Comparison of ENCODE assay signal across 21 cellular contexts in genomic region chr1:96060621-96061020, GRCh38.
"Had no signal": no experiment of that assay in that cellular context is flagged by ENCODE, and none has a peak within 500 bp of the region (broad histone marks: within the 10 kb centered on the region; RNA-seq: fewer than 3 reads in every experiment).

No MANE protein-coding gene starts in this region.

- H3K27me3 ChIP-seq: body of pancreas, esophagus squamous epithelium, heart right ventricle, ovary, right lobe of liver, suprapubic skin, transverse colon, uterus had no signal

- H3K4me3 ChIP-seq: body of pancreas, esophagus squamous epithelium, heart right ventricle, lower lobe of right lung, ovary, right lobe of liver, suprapubic skin, transverse colon, uterus had no signal

- H3K9me3 ChIP-seq: body of pancreas, lower lobe of right lung, ovary, right lobe of liver, suprapubic skin, transverse colon, uterus had no signal

- H3K4me1 ChIP-seq: body of pancreas, esophagus squamous epithelium, heart right ventricle, lower lobe of right lung, right lobe of liver, suprapubic skin, transverse colon, uterus had no signal

- DNase-seq: activated CD4-positive, alpha-beta T cell treated with anti-CD3 and anti-CD28 coated beads, Interleukin-2, amount 50 U/mL, for 1 hour; activated CD8-positive, alpha-beta memory T cell treated with anti-CD3 and anti-CD28 coated beads, Interleukin-2, amount 50 U/mL, for 4 hours; activated naive CD4-positive, alpha-beta T cell treated with anti-CD3 and anti-CD28 coated beads for 36 hours; activated T-cell treated with anti-CD3 and anti-CD28 coated beads, Interleukin-2, amount 50 U/mL, for 4 hours; body of pancreas; dermis blood vessel endothelial cell; effector memory CD4-positive, alpha-beta T cell; esophagus squamous epithelium; heart right ventricle; left colon; lower lobe of right lung; natural killer cell; ovary; right lobe of liver; small intestine; stimulated activated CD4-positive, alpha-beta T cell treated with anti-CD3 and anti-CD28 coated beads, Interleukin-4, amount 100 ng/mL, for 1 hour; stimulated activated naive CD8-positive, alpha-beta T cell treated with anti-CD3 and anti-CD28 coated beads, Interleukin-15, amount 100 ng/mL, for 72 hours; transverse colon; uterus had no signal

- H3K36me3 ChIP-seq: esophagus squamous epithelium, heart right ventricle, lower lobe of right lung, ovary, right lobe of liver, suprapubic skin, transverse colon, uterus had no signal

- ATAC-seq: activated CD4-positive, CD25-positive, alpha-beta regulatory T cell treated with anti-CD3 and anti-CD28 coated beads, Interleukin-2, amount 50 U/mL, for 24 hours; activated T-cell treated with anti-CD3 and anti-CD28 coated beads, Interleukin-2, amount 50 U/mL, for 4 hours; body of pancreas; heart right ventricle; left colon; lower lobe of right lung; natural killer cell; right lobe of liver; stimulated activated naive CD8-positive, alpha-beta T cell treated with anti-CD3 and anti-CD28 coated beads, Interleukin-15, amount 100 ng/mL, for 72 hours had no signal

- H3K27ac ChIP-seq: body of pancreas, esophagus squamous epithelium, heart right ventricle, lower lobe of right lung, ovary, right lobe of liver, suprapubic skin, transverse colon, uterus had no signal
